Comparison of ENCODE assay signal across 1 cellular context in the genomic region with DNA sequence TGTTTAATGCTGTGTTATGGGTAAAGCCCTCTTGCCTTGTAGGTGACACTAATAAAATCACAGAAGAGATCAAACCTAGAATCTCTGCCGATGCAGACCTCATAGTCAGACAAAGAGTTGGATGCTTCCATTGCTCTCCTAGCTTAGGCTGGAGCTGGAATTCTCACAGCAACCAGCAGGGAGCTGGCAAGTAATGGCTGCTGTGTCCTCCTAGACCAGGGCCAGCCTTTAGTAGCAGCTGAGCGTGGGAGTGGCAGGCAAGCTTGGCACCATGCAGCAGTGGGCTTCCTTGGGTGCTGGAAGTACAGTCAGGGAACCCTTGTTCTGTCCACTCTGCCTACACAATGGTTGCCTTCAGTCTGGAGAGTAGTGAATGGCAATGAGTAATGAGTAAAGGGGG.
TF ChIP-seq lines count a peak whose summit lies in the region.

No MANE protein-coding gene starts in this region.

TF ChIP-seq in GM23338, 12 proteins besides CTCF, POLR2A, EP300 and RAD21 (continued from another document):
- TF ChIP-seq, protein P1, sequence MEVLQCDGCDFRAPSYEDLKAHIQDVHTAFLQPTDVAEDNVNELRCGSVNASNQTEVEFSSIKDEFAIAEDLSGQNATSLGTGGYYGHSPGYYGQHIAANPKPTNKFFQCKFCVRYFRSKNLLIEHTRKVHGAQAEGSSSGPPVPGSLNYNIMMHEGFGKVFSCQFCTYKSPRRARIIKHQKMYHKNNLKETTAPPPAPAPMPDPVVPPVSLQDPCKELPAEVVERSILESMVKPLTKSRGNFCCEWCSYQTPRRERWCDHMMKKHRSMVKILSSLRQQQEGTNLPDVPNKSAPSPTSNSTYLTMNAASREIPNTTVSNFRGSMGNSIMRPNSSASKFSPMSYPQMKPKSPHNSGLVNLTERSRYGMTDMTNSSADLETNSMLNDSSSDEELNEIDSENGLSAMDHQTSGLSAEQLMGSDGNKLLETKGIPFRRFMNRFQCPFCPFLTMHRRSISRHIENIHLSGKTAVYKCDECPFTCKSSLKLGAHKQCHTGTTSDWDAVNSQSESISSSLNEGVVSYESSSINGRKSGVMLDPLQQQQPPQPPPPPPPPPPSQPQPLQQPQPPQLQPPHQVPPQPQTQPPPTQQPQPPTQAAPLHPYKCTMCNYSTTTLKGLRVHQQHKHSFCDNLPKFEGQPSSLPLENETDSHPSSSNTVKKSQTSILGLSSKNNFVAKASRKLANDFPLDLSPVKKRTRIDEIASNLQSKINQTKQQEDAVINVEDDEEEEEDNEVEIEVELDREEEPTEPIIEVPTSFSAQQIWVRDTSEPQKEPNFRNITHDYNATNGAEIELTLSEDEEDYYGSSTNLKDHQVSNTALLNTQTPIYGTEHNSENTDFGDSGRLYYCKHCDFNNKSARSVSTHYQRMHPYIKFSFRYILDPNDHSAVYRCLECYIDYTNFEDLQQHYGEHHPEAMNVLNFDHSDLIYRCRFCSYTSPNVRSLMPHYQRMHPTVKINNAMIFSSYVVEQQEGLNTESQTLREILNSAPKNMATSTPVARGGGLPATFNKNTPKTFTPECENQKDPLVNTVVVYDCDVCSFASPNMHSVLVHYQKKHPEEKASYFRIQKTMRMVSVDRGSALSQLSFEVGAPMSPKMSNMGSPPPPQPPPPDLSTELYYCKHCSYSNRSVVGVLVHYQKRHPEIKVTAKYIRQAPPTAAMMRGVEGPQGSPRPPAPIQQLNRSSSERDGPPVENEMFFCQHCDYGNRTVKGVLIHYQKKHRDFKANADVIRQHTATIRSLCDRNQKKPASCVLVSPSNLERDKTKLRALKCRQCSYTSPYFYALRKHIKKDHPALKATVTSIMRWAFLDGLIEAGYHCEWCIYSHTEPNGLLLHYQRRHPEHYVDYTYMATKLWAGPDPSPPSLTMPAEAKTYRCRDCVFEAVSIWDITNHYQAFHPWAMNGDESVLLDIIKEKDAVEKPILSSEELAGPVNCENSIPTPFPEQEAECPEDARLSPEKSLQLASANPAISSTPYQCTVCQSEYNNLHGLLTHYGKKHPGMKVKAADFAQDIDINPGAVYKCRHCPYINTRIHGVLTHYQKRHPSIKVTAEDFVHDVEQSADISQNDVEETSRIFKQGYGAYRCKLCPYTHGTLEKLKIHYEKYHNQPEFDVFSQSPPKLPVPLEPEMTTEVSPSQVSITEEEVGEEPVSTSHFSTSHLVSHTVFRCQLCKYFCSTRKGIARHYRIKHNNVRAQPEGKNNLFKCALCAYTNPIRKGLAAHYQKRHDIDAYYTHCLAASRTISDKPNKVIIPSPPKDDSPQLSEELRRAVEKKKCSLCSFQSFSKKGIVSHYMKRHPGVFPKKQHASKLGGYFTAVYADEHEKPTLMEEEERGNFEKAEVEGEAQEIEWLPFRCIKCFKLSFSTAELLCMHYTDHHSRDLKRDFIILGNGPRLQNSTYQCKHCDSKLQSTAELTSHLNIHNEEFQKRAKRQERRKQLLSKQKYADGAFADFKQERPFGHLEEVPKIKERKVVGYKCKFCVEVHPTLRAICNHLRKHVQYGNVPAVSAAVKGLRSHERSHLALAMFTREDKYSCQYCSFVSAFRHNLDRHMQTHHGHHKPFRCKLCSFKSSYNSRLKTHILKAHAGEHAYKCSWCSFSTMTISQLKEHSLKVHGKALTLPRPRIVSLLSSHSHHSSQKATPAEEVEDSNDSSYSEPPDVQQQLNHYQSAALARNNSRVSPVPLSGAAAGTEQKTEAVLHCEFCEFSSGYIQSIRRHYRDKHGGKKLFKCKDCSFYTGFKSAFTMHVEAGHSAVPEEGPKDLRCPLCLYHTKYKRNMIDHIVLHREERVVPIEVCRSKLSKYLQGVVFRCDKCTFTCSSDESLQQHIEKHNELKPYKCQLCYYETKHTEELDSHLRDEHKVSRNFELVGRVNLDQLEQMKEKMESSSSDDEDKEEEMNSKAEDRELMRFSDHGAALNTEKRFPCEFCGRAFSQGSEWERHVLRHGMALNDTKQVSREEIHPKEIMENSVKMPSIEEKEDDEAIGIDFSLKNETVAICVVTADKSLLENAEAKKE (CRISPR knock-in tag; IDR thresholded peaks at IDR 0.05) = no peak
- TF ChIP-seq, protein P2, sequence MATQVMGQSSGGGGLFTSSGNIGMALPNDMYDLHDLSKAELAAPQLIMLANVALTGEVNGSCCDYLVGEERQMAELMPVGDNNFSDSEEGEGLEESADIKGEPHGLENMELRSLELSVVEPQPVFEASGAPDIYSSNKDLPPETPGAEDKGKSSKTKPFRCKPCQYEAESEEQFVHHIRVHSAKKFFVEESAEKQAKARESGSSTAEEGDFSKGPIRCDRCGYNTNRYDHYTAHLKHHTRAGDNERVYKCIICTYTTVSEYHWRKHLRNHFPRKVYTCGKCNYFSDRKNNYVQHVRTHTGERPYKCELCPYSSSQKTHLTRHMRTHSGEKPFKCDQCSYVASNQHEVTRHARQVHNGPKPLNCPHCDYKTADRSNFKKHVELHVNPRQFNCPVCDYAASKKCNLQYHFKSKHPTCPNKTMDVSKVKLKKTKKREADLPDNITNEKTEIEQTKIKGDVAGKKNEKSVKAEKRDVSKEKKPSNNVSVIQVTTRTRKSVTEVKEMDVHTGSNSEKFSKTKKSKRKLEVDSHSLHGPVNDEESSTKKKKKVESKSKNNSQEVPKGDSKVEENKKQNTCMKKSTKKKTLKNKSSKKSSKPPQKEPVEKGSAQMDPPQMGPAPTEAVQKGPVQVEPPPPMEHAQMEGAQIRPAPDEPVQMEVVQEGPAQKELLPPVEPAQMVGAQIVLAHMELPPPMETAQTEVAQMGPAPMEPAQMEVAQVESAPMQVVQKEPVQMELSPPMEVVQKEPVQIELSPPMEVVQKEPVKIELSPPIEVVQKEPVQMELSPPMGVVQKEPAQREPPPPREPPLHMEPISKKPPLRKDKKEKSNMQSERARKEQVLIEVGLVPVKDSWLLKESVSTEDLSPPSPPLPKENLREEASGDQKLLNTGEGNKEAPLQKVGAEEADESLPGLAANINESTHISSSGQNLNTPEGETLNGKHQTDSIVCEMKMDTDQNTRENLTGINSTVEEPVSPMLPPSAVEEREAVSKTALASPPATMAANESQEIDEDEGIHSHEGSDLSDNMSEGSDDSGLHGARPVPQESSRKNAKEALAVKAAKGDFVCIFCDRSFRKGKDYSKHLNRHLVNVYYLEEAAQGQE (IDR thresholded peaks at IDR 0.05; ENCODE audit: unreplicated experiment) = no peak
- no peak for TF ChIP-seq ZNF331 (CRISPR knock-in tag; IDR thresholded peaks at IDR 0.05; ENCODE audit: low read depth)
- TF ChIP-seq CREB1 (CRISPR knock-in tag; IDR thresholded peaks at IDR 0.05; ENCODE audit: low read depth) = no peak
- no peak for TF ChIP-seq EZH2 (IDR thresholded peaks at IDR 0.05; ENCODE audit: low read depth, unreplicated experiment)
- no peak for TF ChIP-seq JUNB (IDR thresholded peaks at IDR 0.05; ENCODE audit: unreplicated experiment)
- TF ChIP-seq STAT1 (IDR thresholded peaks at IDR 0.05; ENCODE audit: unreplicated experiment) = no peak
- TF ChIP-seq ZNF114 (CRISPR knock-in tag; IDR thresholded peaks at IDR 0.05) = no peak
